Comparison of ENCODE assay signal across 8 cellular contexts in the genomic region with DNA sequence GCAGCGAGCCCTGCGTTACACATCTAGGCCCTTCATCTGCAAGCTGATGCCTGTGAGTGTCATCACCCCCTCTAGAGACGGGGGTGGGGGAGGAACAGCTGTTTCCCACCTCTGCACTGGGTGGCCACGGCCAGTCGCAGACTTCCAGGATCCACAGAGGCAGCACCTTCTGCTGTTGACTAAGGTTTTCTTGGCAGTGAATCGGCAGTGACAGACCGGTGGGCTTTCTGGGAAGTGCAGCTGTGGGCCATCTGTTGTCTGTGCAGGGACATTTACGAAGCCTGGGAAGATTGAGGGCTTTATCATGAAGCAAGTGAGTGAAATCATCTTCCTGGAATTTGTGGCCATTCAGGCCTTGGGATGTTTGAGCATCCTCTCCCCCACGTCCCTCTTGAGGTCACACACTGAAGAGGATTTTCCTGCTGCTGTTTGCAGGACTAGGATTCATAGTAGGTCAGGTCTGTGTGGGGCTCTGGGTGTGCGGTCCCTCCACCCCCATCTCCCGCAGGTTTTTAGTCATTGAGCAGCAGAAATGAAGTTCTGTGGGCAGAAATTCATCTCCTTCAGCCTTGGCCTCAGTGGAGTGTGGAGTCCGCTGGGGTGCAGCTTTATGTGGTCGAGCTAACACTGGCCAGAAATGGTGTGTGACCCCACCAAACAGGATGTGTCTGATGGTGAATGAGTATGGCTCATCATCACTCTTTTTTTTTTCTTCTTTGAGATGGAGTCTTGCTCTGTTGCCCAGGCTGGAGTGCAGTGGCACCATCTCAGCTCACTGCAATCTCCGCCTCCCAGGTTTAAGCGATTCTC. TPM values are rescaled to one million over a fixed set of nuclear protein-coding genes. Genes with fewer than 3 reads are reported as not detected.
DNase-seq lines count a peak whose midpoint lies in the region; ATAC-seq and TF ChIP-seq lines count a peak whose summit lies in the region.

No MANE protein-coding gene starts in this region.

- no peaks in the 10 kb centered on the region for H3K27me3 Mint-ChIP-seq in activated CD8-positive, alpha-beta memory T cell treated with anti-CD3 and anti-CD28 coated beads, Interleukin-2, amount 10 ng/mL, durations not matched to agents 7 days and 5 days
- H3K27me3 Mint-ChIP-seq in stimulated activated naive B cell treated with anti-CD40 and anti-IgM and Interleukin-4, amounts not matched to agents 10 μg/mL and 1 μg/mL and 100 μg/mL, for 72 hours: no peaks in the 10 kb centered on the region

- no peaks in the 10 kb centered on the region for H3K9me3 Mint-ChIP-seq in activated CD8-positive, alpha-beta memory T cell treated with anti-CD3 and anti-CD28 coated beads, Interleukin-2, amount 10 ng/mL, durations not matched to agents 7 days and 5 days (ENCODE audit: low read depth)
- H3K9me3 Mint-ChIP-seq in stimulated activated naive B cell treated with anti-CD40 and anti-IgM and Interleukin-4, amounts not matched to agents 10 μg/mL and 1 μg/mL and 100 μg/mL, for 72 hours: peaks cover 2 to 5% of the 10 kb centered on the region in 2 donors

- TF ChIP-seq CTCF in foreskin keratinocyte (conservative IDR thresholded peaks at IDR 0.05): peak; percentile 22

- no peaks in the 10 kb centered on the region for H3K27me3 ChIP-seq in SJCRH30
- no peaks in the 10 kb centered on the region for H3K27me3 ChIP-seq in foreskin keratinocyte

- ATAC-seq in activated CD8-positive, alpha-beta memory T cell treated with anti-CD3 and anti-CD28 coated beads, Interleukin-2, amount 10 ng/mL, durations not matched to agents 7 days and 5 days: no peak
- ATAC-seq in foreskin keratinocyte (peak; percentile 42), GM18858 (IDR thresholded peaks at IDR 0.05; ENCODE audit: unreplicated experiment) (no peak), HG03196 (IDR thresholded peaks at IDR 0.05; ENCODE audit: unreplicated experiment) (no peak)
- no peak for ATAC-seq in stimulated activated naive B cell treated with anti-CD40 and anti-IgM and Interleukin-4, amounts not matched to agents 10 μg/mL and 1 μg/mL and 100 μg/mL, for 72 hours (replicated peaks)

- H3K36me3 ChIP-seq in SJCRH30: peaks cover 36% of the 10 kb centered on the region

- peaks cover 51% of the 10 kb centered on the region for H3K4me1 Mint-ChIP-seq in activated CD8-positive, alpha-beta memory T cell treated with anti-CD3 and anti-CD28 coated beads, Interleukin-2, amount 10 ng/mL, durations not matched to agents 7 days and 5 days
- H3K4me1 Mint-ChIP-seq in stimulated activated naive B cell treated with anti-CD40 and anti-IgM and Interleukin-4, amounts not matched to agents 10 μg/mL and 1 μg/mL and 100 μg/mL, for 72 hours: peaks cover 50 to 93% of the 10 kb centered on the region in 2 donors

- no peak for DNase-seq in activated CD8-positive, alpha-beta memory T cell treated with anti-CD3 and anti-CD28 coated beads, Interleukin-2, amount 10 ng/mL, durations not matched to agents 7 days and 5 days
- DNase-seq in activated CD8-positive, alpha-beta memory T cell treated with anti-CD3 and anti-CD28 coated beads for 24 hours: no peak
- peak; percentile 99 to 100 for DNase-seq in SJCRH30
- peak; percentile 29 to 61 for DNase-seq in foreskin keratinocyte
- DNase-seq in stimulated activated naive B cell treated with anti-CD40 and anti-IgM and Interleukin-4, amounts not matched to agents 10 μg/mL and 1 μg/mL and 100 μg/mL, for 72 hours: no peak
- DNase-seq in DMS153 treated with DMSO at 0.1 percent for 48 hours (lab: John Stamatoyannopoulos, UW; ENCODE audit: unreplicated experiment): no peak

- H3K9me3 ChIP-seq in SJCRH30 (replicated peaks): no peaks in the 10 kb centered on the region

- CTCF ChIA-PET in activated CD8-positive, alpha-beta memory T cell treated with anti-CD3 and anti-CD28 coated beads, Interleukin-2, amount 10 ng/mL, durations not matched to agents 7 days and 5 days (lab: Charles Lee): interaction anchor here (1.4 to 1.9 kb wide), 3 partner anchors 20 to 32 kb away, joined by 3 to 4 read pairs (median 4); no protein-coding TSS in a partner anchor

- no peak overlapping the region for H3K4me3 Mint-ChIP-seq in activated CD8-positive, alpha-beta memory T cell treated with anti-CD3 and anti-CD28 coated beads, Interleukin-2, amount 10 ng/mL, durations not matched to agents 7 days and 5 days
- peak overlapping the region in 1 of 2 donors; percentile 44 for H3K4me3 Mint-ChIP-seq in stimulated activated naive B cell treated with anti-CD40 and anti-IgM and Interleukin-4, amounts not matched to agents 10 μg/mL and 1 μg/mL and 100 μg/mL, for 72 hours

- H3K27ac Mint-ChIP-seq in activated CD8-positive, alpha-beta memory T cell treated with anti-CD3 and anti-CD28 coated beads, Interleukin-2, amount 10 ng/mL, durations not matched to agents 7 days and 5 days: peak overlapping the region; percentile 66
- peak overlapping the region; percentile 90 for H3K27ac Mint-ChIP-seq in stimulated activated naive B cell treated with anti-CD40 and anti-IgM and Interleukin-4, amounts not matched to agents 10 μg/mL and 1 μg/mL and 100 μg/mL, for 72 hours

- H3K36me3 Mint-ChIP-seq in activated CD8-positive, alpha-beta memory T cell treated with anti-CD3 and anti-CD28 coated beads, Interleukin-2, amount 10 ng/mL, durations not matched to agents 7 days and 5 days: peaks cover 27% of the 10 kb centered on the region
- peaks cover 30 to 47% of the 10 kb centered on the region in 2 donors for H3K36me3 Mint-ChIP-seq in stimulated activated naive B cell treated with anti-CD40 and anti-IgM and Interleukin-4, amounts not matched to agents 10 μg/mL and 1 μg/mL and 100 μg/mL, for 72 hours

- H3K4me1 ChIP-seq in SJCRH30 (peaks cover 52% of the 10 kb centered on the region), foreskin keratinocyte (peaks cover 12% of the 10 kb centered on the region)

- H3K27ac ChIP-seq in SJCRH30 (peak overlapping the region; percentile 68), foreskin keratinocyte (no peak overlapping the region)

- no peak overlapping the region for H3K4me3 ChIP-seq in SJCRH30

RNA-seq across cellular contexts. Expression of a gene that starts 12.0 kb away (rescaled TPM):
- 10 to 100 TPM; 52.2 to 70.2 TPM for total RNA-seq in activated CD8-positive, alpha-beta memory T cell treated with anti-CD3 and anti-CD28 coated beads, Interleukin-2, amount 10 ng/mL, durations not matched to agents 7 days and 5 days
- 59.8 and 66.2 TPM in 2 replicates for total RNA-seq in SJCRH30 (2014; rRNA removed; shearing (Covaris generic))
- 14.8 and 14.9 TPM in 2 replicates for total RNA-seq in foreskin keratinocyte
- 12.3 and 14.3 TPM in 2 replicates for polyA plus RNA-seq in foreskin keratinocyte

RNA-seq across cellular contexts. Expression of a gene that starts 30.6 kb away (rescaled TPM):
- total RNA-seq in activated CD8-positive, alpha-beta memory T cell treated with anti-CD3 and anti-CD28 coated beads, Interleukin-2, amount 10 ng/mL, durations not matched to agents 7 days and 5 days: 10 to 100 TPM in 1 of 2 experiments, 1 to 10 TPM in 1; 9.9 to 21.3 TPM
- 27.5 and 28.9 TPM in 2 replicates for total RNA-seq in SJCRH30 (2014; rRNA removed; shearing (Covaris generic))
- total RNA-seq in foreskin keratinocyte: 3.7 and 3.9 TPM in 2 replicates
- 1.7 and 2.4 TPM in 2 replicates for polyA plus RNA-seq in foreskin keratinocyte

Comparison
In these comparisons a context has a peak if more than half of its experiments do, and no peak if none do; other contexts are left out.
1. DNase-seq: peak in SJCRH30 (2 of 2) and foreskin keratinocyte (2 of 2); none in activated CD8-positive, alpha-beta memory T cell treated with anti-CD3 and anti-CD28 coated beads, Interleukin-2, amount 10 ng/mL, durations not matched to agents 7 days and 5 days (single experiment), activated CD8-positive, alpha-beta memory T cell treated with anti-CD3 and anti-CD28 coated beads for 24 hours (single experiment), stimulated activated naive B cell treated with anti-CD40 and anti-IgM and Interleukin-4, amounts not matched to agents 10 μg/mL and 1 μg/mL and 100 μg/mL, for 72 hours (single experiment) and DMS153 treated with DMSO at 0.1 percent for 48 hours (single experiment).